8 cellular contexts compared by ENCODE assay signal in the genomic region with DNA sequence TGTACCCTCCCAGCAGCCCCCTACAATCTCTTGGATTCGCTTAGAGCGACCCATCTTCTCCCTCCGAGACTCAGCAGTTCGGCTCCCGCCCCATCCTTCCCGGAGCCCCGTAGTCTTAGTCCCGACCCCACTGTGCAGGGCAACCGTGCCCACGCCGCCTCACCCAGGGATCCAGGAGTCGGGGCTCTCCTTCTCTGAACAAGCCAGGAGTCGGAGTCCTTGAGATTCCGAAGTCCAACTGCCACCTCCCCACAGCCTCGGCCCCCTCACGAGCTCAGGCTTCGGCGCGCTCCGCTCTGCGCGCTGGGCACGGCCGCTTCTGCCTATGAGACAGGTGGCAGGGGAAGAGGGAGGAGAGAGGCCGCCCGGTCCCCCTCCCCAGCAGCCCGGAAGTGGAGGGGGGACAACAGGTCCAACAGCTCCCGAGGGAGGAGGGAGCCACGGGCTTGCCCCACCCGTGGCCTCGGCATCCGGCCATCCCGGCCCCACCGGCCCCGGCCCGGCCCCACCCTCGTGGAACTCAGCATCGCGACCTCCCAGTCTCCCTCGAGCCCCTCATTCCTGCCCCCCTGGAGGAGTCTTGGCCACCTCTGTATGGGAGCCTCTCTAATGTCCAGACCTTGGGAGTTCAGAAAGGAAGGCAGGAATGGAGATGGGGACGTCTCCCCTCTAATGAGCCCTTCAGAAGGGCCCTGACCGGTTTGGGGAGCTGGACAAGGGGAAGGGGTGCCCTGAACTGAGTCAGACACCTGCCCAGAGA. TPM values are rescaled to one million over a fixed set of nuclear protein-coding genes. Genes with fewer than 3 reads are reported as not detected.
DNase-seq lines count a peak whose midpoint lies in the region; ATAC-seq and TF ChIP-seq lines count a peak whose summit lies in the region.

A gene (minus strand): TSS at position 321 of the 760 bp plus-strand sequence. CDS start 628 bp downstream, outside the sequence.

- no peaks in the 10 kb centered on the region for H3K4me1 ChIP-seq in cardiac muscle cell (ENCODE audit: low read depth)

- peak within 1 kb of the TSS; percentile 74 for H3K27ac ChIP-seq in cardiac muscle cell

- no peaks in the 10 kb centered on the region for H3K36me3 ChIP-seq in cardiac muscle cell

- peak; percentile 17 for ATAC-seq in GM18502 (IDR thresholded peaks at IDR 0.05; ENCODE audit: poor library complexity, unreplicated experiment)
- peak; percentile 15 for ATAC-seq in HG02610 (IDR thresholded peaks at IDR 0.05; ENCODE audit: unreplicated experiment)
- no peak for ATAC-seq in HG03565 (IDR thresholded peaks at IDR 0.05; ENCODE audit: unreplicated experiment)

- H3K36me3 Mint-ChIP-seq in progenitor cell of endocrine pancreas (ENCODE audit: insufficient read depth), result peaks cover 15% of the 10 kb centered on the region

- H3K27me3 ChIP-seq in cardiac muscle cell, result no peaks in the 10 kb centered on the region

- peak within 1 kb of the TSS; percentile 95 for H3K27ac Mint-ChIP-seq in progenitor cell of endocrine pancreas

- no peaks in the 10 kb centered on the region for H3K9me3 Mint-ChIP-seq in progenitor cell of endocrine pancreas (ENCODE audit: low read depth)

- peak within 1 kb of the TSS; percentile 82 for H3K4me3 Mint-ChIP-seq in progenitor cell of endocrine pancreas (ENCODE audit: low read depth)

- peaks cover 15% of the 10 kb centered on the region for H3K4me1 Mint-ChIP-seq in progenitor cell of endocrine pancreas (ENCODE audit: low read depth)

- H3K27me3 Mint-ChIP-seq in progenitor cell of endocrine pancreas, result peaks cover 10% of the 10 kb centered on the region

- no peaks in the 10 kb centered on the region for H3K9me3 ChIP-seq in cardiac muscle cell (ENCODE audit: low read depth)

- H3K4me3 ChIP-seq in cardiac muscle cell, result peak within 1 kb of the TSS; percentile 53

- TF ChIP-seq CTCF in cardiac muscle cell (IDR thresholded peaks at IDR 0.05; ENCODE audit: low read depth, low read length) (no peak), progenitor cell of endocrine pancreas (IDR thresholded peaks at IDR 0.05; ENCODE audit: unreplicated experiment) (no peak)

- peak; percentile 27 for DNase-seq in NCI-H510A treated with DMSO at 0.1 percent for 48 hours (lab: John Stamatoyannopoulos, UW)
- DNase-seq in activated T-helper 9 cell treated with anti-CD3 and anti-CD28 coated beads, Interleukin-2, amount 50 U/mL, for 16 hours (ENCODE audit: low read depth), result peak; percentile 29
- DNase-seq in cardiac muscle cell (ENCODE audit: low read depth in 1 of 2, low spot score in 1 of 2), result peak; percentile 26 to 48
- DNase-seq in progenitor cell of endocrine pancreas (ENCODE audit: low spot score, unreplicated experiment), result peak; percentile 27
- DNase-seq in putamen (ENCODE audit: low spot score), result no peak

RNA-seq across cellular contexts. Expression of the gene that starts here (rescaled TPM):
- total RNA-seq in cardiac muscle cell, result 19.0 and 45.9 TPM in 2 replicates
- 11.2 and 20.0 TPM in 2 replicates for polyA plus RNA-seq in cardiac muscle cell
- total RNA-seq in progenitor cell of endocrine pancreas, result 20.3 and 23.4 TPM in 2 replicates
